ENCODE assay signal across 11 cellular contexts in genomic region chr20:8583209-8584106, GRCh38.
A peak's percentile ranks its signal among the peaks of the same experiment; 100 is the strongest.
DNase-seq lines count a peak whose midpoint lies in the region; ATAC-seq and TF ChIP-seq lines count a peak whose summit lies in the region.
"Had no signal": no experiment of that assay in that cellular context is flagged by ENCODE, and none has a peak within 500 bp of the region (broad histone marks: within the 10 kb centered on the region; RNA-seq: fewer than 3 reads in every experiment).

No MANE protein-coding gene starts in this region.

- intact Hi-C loops in Caco-2 (cut with micrococcal nuclease; ENCODE audit: unreplicated experiment): loop anchor here (1.0 to 5.0 kb wide), 3 partner anchors 48 to 451 kb away; partner anchors contain the start of gene PLCB1
- intact Hi-C loops in posterior vena cava (cut with DNase I): no loop called here

- H3K27me3 Mint-ChIP-seq in Caco-2 (ENCODE audit: insufficient read depth, unreplicated experiment): no peaks in the 10 kb centered on the region
- H3K27me3 Mint-ChIP-seq in WTC11 (ENCODE audit: low read depth): no peaks in the 10 kb centered on the region
- no peaks in the 10 kb centered on the region for H3K27me3 Mint-ChIP-seq in naive thymus-derived CD8-positive, alpha-beta T cell
- H3K27me3 Mint-ChIP-seq: CD8-positive, alpha-beta memory T cell had no signal

- peak overlapping the region; percentile 71 for H3K27ac Mint-ChIP-seq in Caco-2 (ENCODE audit: unreplicated experiment)
- H3K27ac Mint-ChIP-seq in WTC11: 0 out of 2 replicates have a peak overlapping the region, but pooled peaks have one; percentile 58
- no peak overlapping the region for H3K27ac Mint-ChIP-seq in naive thymus-derived CD8-positive, alpha-beta T cell
- H3K27ac Mint-ChIP-seq: activated CD8-positive, alpha-beta T cell treated with anti-CD3 and anti-CD28 coated beads, Interleukin-2, amount 10 ng/mL, durations not matched to agents 7 days and 5 days had no signal

- peaks cover 17% of the 10 kb centered on the region for H3K4me1 ChIP-seq in Caco-2
- H3K4me1 ChIP-seq: pancreas had no signal

- H3K9me3 Mint-ChIP-seq in Caco-2 (ENCODE audit: unreplicated experiment) (no peaks in the 10 kb centered on the region), WTC11 (peaks cover 3% of the 10 kb centered on the region; the same call in 1 of the 2 replicates)
- peaks cover 0 to 4% (median 0%) of the 10 kb centered on the region in 9 donors for H3K9me3 Mint-ChIP-seq in naive thymus-derived CD8-positive, alpha-beta T cell

- H3K9me3 ChIP-seq in Caco-2: no peaks in the 10 kb centered on the region
- H3K9me3 ChIP-seq: pancreas had no signal

- CTCF ChIA-PET in Caco-2 (lab: Charles Lee): interaction anchor here (0.6 kb wide), 1 partner anchor 81 kb away, joined by 3 read pairs; no protein-coding TSS in a partner anchor
- CTCF ChIA-PET in WTC11 (lab: Charles Lee): interaction anchor here (0.6 to 1.3 kb wide), 3 partner anchors 139 to 655 kb away, joined by 3 to 4 read pairs (median 3); no protein-coding TSS in a partner anchor

- no peak for TF ChIP-seq CTCF in Caco-2 (IDR thresholded peaks at IDR 0.05; ENCODE audit: insufficient read depth in 1 of 2, low read depth in 1 of 2, low read length in 1 of 2, severe bottlenecking in 1 of 2, unreplicated experiment in 1 of 2)
- no peak for TF ChIP-seq CTCF in WTC11 (IDR thresholded peaks at IDR 0.05)
- no peak for TF ChIP-seq CTCF in fibroblast of villous mesenchyme (IDR thresholded peaks at IDR 0.05; ENCODE audit: insufficient read depth, low read depth, low read length)
- no peak for TF ChIP-seq CTCF in omental fat pad (IDR thresholded peaks at IDR 0.05)

- H3K4me3 ChIP-seq in Caco-2 (ENCODE audit: low read depth, low read length): peak overlapping the region; percentile 14
- no peak overlapping the region for H3K4me3 ChIP-seq in fibroblast of villous mesenchyme (ENCODE audit: low read depth, low read length)
- H3K4me3 ChIP-seq: pancreas had no signal

- no TSS peak for BruUV-seq in Caco-2 (replicated peaks; lab: Mats Ljungman, UMichigan)

- H3K4me3 Mint-ChIP-seq in Caco-2 (ENCODE audit: unreplicated experiment): peak overlapping the region; percentile 38
- no peak overlapping the region for H3K4me3 Mint-ChIP-seq in WTC11
- no peak overlapping the region for H3K4me3 Mint-ChIP-seq in naive thymus-derived CD8-positive, alpha-beta T cell
- H3K4me3 Mint-ChIP-seq: activated CD8-positive, alpha-beta T cell treated with anti-CD3 and anti-CD28 coated beads, Interleukin-2, amount 10 ng/mL, durations not matched to agents 7 days and 5 days; CD8-positive, alpha-beta memory T cell had no signal

- DNase-seq in Caco-2 (peak; percentile 66 to 70), WTC11 (ENCODE audit: low spot score) (no peak), fibroblast of villous mesenchyme (ENCODE audit: low read depth) (peak; percentile 61), omental fat pad (ENCODE audit: low spot score) (no peak), posterior vena cava (ENCODE audit: low spot score) (no peak), mesenteric fat pad (ENCODE audit: low spot score) (no peak)
- DNase-seq in stimulated activated CD8-positive, alpha-beta memory T cell treated with anti-CD3 and anti-CD28 coated beads, Interleukin-4, amount 100 ng/mL, for 48 hours: no peak
- DNase-seq in naive thymus-derived CD8-positive, alpha-beta T cell: no peak
- DNase-seq: activated CD8-positive, alpha-beta T cell treated with anti-CD3 and anti-CD28 coated beads, Interleukin-2, amount 10 ng/mL, durations not matched to agents 7 days and 5 days; CD8-positive, alpha-beta memory T cell; pancreas had no signal

- peaks cover 24% of the 10 kb centered on the region for H3K36me3 Mint-ChIP-seq in Caco-2 (ENCODE audit: insufficient read depth, unreplicated experiment)
- no peaks in the 10 kb centered on the region for H3K36me3 Mint-ChIP-seq in WTC11
- no peaks in the 10 kb centered on the region for H3K36me3 Mint-ChIP-seq in naive thymus-derived CD8-positive, alpha-beta T cell

- H3K4me1 Mint-ChIP-seq in Caco-2 (ENCODE audit: low read depth, unreplicated experiment): peaks cover 16% of the 10 kb centered on the region
- peaks cover 14% of the 10 kb centered on the region for H3K4me1 Mint-ChIP-seq in WTC11
- H3K4me1 Mint-ChIP-seq in naive thymus-derived CD8-positive, alpha-beta T cell: peaks cover 0 to 2% (median 0%) of the 10 kb centered on the region in 4 donors

- POLR2A ChIA-PET in Caco-2 (lab: Charles Lee): no interaction called here
- POLR2A ChIA-PET in WTC11 (lab: Charles Lee): no interaction called here
- POLR2A ChIA-PET in naive thymus-derived CD8-positive, alpha-beta T cell (lab: Charles Lee): no interaction called here

- ATAC-seq in WTC11 (no peak), omental fat pad (ENCODE audit: low FRiP score) (peak; percentile 62)
- no peak for ATAC-seq in naive thymus-derived CD8-positive, alpha-beta T cell
- ATAC-seq: activated CD8-positive, alpha-beta T cell treated with anti-CD3 and anti-CD28 coated beads, Interleukin-2, amount 10 ng/mL, durations not matched to agents 7 days and 5 days; pancreas had no signal

- no peaks in the 10 kb centered on the region for H3K36me3 ChIP-seq in Caco-2 (ENCODE audit: control insufficient read depth, insufficient read depth, low read length)
- H3K36me3 ChIP-seq: pancreas had no signal

- no peaks in the 10 kb centered on the region for H3K27me3 ChIP-seq in Caco-2 (replicated peaks; ENCODE audit: control insufficient read depth, insufficient read depth, low read length)
- H3K27me3 ChIP-seq: pancreas had no signal

TF ChIP-seq in WTC11, 78 proteins besides CTCF, POLR2A, EP300 and RAD21 (continues in another document):
- TF ChIP-seq NR2C2 (CRISPR knock-in tag; IDR thresholded peaks at IDR 0.05) (no peak), ZNF121 (CRISPR knock-in tag; IDR thresholded peaks at IDR 0.05) (no peak), HMGA2 (CRISPR knock-in tag; IDR thresholded peaks at IDR 0.05) (peak; percentile 91), MLX (CRISPR knock-in tag; IDR thresholded peaks at IDR 0.05) (no peak), RORB (CRISPR knock-in tag; IDR thresholded peaks at IDR 0.05) (no peak), E2F1 (CRISPR knock-in tag; IDR thresholded peaks at IDR 0.05) (no peak)
- TF ChIP-seq, protein P1, sequence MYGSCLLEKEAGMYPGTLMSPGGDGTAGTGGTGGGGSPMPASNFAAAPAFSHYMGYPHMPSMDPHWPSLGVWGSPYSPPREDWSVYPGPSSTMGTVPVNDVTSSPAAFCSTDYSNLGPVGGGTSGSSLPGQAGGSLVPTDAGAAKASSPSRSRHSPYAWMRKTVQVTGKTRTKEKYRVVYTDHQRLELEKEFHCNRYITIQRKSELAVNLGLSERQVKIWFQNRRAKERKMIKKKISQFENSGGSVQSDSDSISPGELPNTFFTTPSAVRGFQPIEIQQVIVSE (CRISPR knock-in tag; IDR thresholded peaks at IDR 0.05; ENCODE audit: borderline replicate concordance): no peak
- TF ChIP-seq, protein P2, sequence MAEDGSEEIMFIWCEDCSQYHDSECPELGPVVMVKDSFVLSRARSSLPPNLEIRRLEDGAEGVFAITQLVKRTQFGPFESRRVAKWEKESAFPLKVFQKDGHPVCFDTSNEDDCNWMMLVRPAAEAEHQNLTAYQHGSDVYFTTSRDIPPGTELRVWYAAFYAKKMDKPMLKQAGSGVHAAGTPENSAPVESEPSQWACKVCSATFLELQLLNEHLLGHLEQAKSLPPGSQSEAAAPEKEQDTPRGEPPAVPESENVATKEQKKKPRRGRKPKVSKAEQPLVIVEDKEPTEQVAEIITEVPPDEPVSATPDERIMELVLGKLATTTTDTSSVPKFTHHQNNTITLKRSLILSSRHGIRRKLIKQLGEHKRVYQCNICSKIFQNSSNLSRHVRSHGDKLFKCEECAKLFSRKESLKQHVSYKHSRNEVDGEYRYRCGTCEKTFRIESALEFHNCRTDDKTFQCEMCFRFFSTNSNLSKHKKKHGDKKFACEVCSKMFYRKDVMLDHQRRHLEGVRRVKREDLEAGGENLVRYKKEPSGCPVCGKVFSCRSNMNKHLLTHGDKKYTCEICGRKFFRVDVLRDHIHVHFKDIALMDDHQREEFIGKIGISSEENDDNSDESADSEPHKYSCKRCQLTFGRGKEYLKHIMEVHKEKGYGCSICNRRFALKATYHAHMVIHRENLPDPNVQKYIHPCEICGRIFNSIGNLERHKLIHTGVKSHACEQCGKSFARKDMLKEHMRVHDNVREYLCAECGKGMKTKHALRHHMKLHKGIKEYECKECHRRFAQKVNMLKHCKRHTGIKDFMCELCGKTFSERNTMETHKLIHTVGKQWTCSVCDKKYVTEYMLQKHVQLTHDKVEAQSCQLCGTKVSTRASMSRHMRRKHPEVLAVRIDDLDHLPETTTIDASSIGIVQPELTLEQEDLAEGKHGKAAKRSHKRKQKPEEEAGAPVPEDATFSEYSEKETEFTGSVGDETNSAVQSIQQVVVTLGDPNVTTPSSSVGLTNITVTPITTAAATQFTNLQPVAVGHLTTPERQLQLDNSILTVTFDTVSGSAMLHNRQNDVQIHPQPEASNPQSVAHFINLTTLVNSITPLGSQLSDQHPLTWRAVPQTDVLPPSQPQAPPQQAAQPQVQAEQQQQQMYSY (CRISPR knock-in tag; IDR thresholded peaks at IDR 0.05): no peak

Comparison
In these comparisons a context has a peak if more than half of its experiments do, and no peak if none do; other contexts are left out.
1. DNase-seq: peak in Caco-2 (2 of 2) and fibroblast of villous mesenchyme (single experiment); none in WTC11 (single experiment), omental fat pad (single experiment), stimulated activated CD8-positive, alpha-beta memory T cell treated with anti-CD3 and anti-CD28 coated beads, Interleukin-4, amount 100 ng/mL, for 48 hours (single experiment), naive thymus-derived CD8-positive, alpha-beta T cell (0 of 10), posterior vena cava (single experiment) and mesenteric fat pad (single experiment).
2. H3K27ac Mint-ChIP-seq: peak in Caco-2 (single experiment) and WTC11 (single experiment); none in naive thymus-derived CD8-positive, alpha-beta T cell (0 of 10).